1 cellular context compared by ENCODE assay signal in the genomic region with DNA sequence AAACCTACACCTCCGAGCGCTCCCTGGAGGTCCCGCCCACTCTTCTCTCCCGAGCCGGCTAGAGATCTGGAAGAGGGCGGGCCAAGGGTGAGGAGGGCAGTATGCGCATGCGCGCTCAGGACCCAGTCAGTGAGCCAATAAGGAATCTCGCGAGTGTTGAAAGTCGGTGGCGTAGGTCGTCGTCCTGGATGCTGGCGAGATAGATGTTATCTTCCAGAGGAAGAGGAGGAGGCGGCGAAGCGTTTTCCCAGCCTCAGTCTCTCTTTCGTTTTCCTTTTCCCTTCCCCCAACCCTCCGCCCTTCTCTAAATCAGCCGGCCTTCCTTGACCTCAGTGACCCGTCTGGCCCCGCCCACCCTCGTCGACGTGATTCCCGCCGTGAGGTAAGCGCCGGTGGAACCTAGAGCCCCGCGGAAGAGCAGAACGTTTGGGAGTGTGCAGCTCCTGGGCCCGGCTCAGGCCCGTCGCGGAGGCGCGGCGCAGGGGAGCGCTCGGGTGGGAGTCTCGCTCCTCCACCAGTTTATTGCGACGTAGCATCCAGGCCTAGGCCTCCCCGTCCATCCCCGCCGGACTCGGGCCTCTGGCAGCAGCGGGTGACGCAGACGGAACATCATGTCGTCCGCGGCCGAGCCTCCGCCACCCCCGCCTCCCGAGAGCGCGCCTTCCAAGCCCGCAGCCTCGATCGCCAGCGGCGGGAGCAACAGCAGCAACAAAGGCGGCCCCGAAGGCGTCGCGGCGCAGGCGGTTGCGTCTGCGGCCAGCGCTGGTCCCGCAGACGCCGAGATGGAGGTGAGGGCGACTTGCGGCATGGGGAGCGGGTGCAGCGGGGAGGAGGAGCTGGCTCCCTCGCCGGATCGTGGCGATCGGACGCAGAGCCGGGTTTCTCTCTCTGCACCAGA.
TF ChIP-seq lines count a peak whose summit lies in the region.

A gene with protein sequence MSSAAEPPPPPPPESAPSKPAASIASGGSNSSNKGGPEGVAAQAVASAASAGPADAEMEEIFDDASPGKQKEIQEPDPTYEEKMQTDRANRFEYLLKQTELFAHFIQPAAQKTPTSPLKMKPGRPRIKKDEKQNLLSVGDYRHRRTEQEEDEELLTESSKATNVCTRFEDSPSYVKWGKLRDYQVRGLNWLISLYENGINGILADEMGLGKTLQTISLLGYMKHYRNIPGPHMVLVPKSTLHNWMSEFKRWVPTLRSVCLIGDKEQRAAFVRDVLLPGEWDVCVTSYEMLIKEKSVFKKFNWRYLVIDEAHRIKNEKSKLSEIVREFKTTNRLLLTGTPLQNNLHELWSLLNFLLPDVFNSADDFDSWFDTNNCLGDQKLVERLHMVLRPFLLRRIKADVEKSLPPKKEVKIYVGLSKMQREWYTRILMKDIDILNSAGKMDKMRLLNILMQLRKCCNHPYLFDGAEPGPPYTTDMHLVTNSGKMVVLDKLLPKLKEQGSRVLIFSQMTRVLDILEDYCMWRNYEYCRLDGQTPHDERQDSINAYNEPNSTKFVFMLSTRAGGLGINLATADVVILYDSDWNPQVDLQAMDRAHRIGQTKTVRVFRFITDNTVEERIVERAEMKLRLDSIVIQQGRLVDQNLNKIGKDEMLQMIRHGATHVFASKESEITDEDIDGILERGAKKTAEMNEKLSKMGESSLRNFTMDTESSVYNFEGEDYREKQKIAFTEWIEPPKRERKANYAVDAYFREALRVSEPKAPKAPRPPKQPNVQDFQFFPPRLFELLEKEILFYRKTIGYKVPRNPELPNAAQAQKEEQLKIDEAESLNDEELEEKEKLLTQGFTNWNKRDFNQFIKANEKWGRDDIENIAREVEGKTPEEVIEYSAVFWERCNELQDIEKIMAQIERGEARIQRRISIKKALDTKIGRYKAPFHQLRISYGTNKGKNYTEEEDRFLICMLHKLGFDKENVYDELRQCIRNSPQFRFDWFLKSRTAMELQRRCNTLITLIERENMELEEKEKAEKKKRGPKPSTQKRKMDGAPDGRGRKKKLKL (plus strand): TSS at position 389 of the 898 bp plus-strand sequence. CDS start 223 bp downstream, at position 612.

TF ChIP-seq in HepG2, 621 proteins besides CTCF, POLR2A, EP300 and RAD21 (continued from another document and continues in another):
- TF ChIP-seq, protein P1, sequence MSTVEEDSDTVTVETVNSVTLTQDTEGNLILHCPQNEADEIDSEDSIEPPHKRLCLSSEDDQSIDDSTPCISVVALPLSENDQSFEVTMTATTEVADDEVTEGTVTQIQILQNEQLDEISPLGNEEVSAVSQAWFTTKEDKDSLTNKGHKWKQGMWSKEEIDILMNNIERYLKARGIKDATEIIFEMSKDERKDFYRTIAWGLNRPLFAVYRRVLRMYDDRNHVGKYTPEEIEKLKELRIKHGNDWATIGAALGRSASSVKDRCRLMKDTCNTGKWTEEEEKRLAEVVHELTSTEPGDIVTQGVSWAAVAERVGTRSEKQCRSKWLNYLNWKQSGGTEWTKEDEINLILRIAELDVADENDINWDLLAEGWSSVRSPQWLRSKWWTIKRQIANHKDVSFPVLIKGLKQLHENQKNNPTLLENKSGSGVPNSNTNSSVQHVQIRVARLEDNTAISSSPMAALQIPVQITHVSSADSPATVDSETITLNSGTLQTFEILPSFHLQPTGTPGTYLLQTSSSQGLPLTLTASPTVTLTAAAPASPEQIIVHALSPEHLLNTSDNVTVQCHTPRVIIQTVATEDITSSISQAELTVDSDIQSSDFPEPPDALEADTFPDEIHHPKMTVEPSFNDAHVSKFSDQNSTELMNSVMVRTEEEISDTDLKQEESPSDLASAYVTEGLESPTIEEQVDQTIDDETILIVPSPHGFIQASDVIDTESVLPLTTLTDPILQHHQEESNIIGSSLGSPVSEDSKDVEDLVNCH (CRISPR knock-in tag; IDR thresholded peaks at IDR 0.05), result no peak
- TF ChIP-seq ZNF562 (CRISPR knock-in tag; IDR thresholded peaks at IDR 0.05; ENCODE audit: borderline replicate concordance) (no peak), EEA1 (CRISPR knock-in tag; IDR thresholded peaks at IDR 0.05; ENCODE audit: borderline replicate concordance) (no peak), PBX3 (CRISPR knock-in tag; IDR thresholded peaks at IDR 0.05; ENCODE audit: borderline replicate concordance) (no peak), ZFP36L1 (CRISPR knock-in tag; IDR thresholded peaks at IDR 0.05) (no peak), XBP1 (CRISPR knock-in tag; IDR thresholded peaks at IDR 0.05) (no peak), MTA3 (CRISPR knock-in tag; IDR thresholded peaks at IDR 0.05) (no peak), CEBPG (CRISPR knock-in tag; IDR thresholded peaks at IDR 0.05) (peak; percentile 25; the same call in 1 of the 2 replicates), ETV6 (CRISPR knock-in tag; conservative IDR thresholded peaks at IDR 0.05) (no peak), TRIM24 (CRISPR knock-in tag; IDR thresholded peaks at IDR 0.05) (no peak), ZNF780A (CRISPR knock-in tag; IDR thresholded peaks at IDR 0.05) (no peak), SPEN (CRISPR knock-in tag; IDR thresholded peaks at IDR 0.05; ENCODE audit: low read depth) (peak; percentile 78), MYNN (CRISPR knock-in tag; IDR thresholded peaks at IDR 0.05; ENCODE audit: low read depth) (no peak), NR2F1 (CRISPR knock-in tag; IDR thresholded peaks at IDR 0.05) (peak; percentile 9 to 94; a peak in 2 of 4 replicates), ZNF639 (CRISPR knock-in tag; conservative IDR thresholded peaks at IDR 0.05) (no peak), DR1 (CRISPR knock-in tag; IDR thresholded peaks at IDR 0.05) (peak; percentile 59; the same call in 1 of the 2 replicates), NFKB2 (CRISPR knock-in tag; IDR thresholded peaks at IDR 0.05; ENCODE audit: borderline replicate concordance) (peak; percentile 28; the same call in 1 of the 2 replicates), ZNF782 (CRISPR knock-in tag; IDR thresholded peaks at IDR 0.05; ENCODE audit: borderline replicate concordance) (no peak), HES4 (CRISPR knock-in tag; IDR thresholded peaks at IDR 0.05; ENCODE audit: borderline replicate concordance) (peak; percentile 94), ZNF44 (CRISPR knock-in tag; IDR thresholded peaks at IDR 0.05) (0 out of 2 replicates have a peak, but pooled peaks have one; percentile 23), NFATC3 (CRISPR knock-in tag; IDR thresholded peaks at IDR 0.05) (no peak), TBX3 (IDR thresholded peaks at IDR 0.05; ENCODE audit: borderline replicate concordance) (no peak), ARID4A (CRISPR knock-in tag; IDR thresholded peaks at IDR 0.05; ENCODE audit: borderline replicate concordance) (peak; percentile 90), FOXA3 (CRISPR knock-in tag; IDR thresholded peaks at IDR 0.05) (no peak; the same call in 1 of the 2 replicates), SMARCE1 (IDR thresholded peaks at IDR 0.05; ENCODE audit: borderline replicate concordance) (no peak), ZNF703 (CRISPR knock-in tag; IDR thresholded peaks at IDR 0.05; ENCODE audit: borderline replicate concordance) (no peak), ZFP1 (CRISPR knock-in tag; IDR thresholded peaks at IDR 0.05) (no peak), ZNF83 (CRISPR knock-in tag; IDR thresholded peaks at IDR 0.05; ENCODE audit: borderline replicate concordance) (no peak), ZNF761 (CRISPR knock-in tag; conservative IDR thresholded peaks at IDR 0.05) (no peak), RARG (CRISPR knock-in tag; IDR thresholded peaks at IDR 0.05; ENCODE audit: low read depth) (no peak), PCBP1 (IDR thresholded peaks at IDR 0.05; ENCODE audit: borderline replicate concordance, low read depth, low read length) (no peak), PTBP1 (IDR thresholded peaks at IDR 0.05; ENCODE audit: low read depth, low read length, poor library complexity, severe bottlenecking) (no peak)
- TF ChIP-seq, protein P2, sequence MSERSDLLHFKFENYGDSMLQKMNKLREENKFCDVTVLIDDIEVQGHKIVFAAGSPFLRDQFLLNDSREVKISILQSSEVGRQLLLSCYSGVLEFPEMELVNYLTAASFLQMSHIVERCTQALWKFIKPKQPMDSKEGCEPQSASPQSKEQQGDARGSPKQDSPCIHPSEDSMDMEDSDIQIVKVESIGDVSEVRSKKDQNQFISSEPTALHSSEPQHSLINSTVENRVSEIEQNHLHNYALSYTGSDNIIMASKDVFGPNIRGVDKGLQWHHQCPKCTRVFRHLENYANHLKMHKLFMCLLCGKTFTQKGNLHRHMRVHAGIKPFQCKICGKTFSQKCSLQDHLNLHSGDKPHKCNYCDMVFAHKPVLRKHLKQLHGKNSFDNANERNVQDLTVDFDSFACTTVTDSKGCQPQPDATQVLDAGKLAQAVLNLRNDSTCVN (CRISPR knock-in tag; IDR thresholded peaks at IDR 0.05; ENCODE audit: borderline replicate concordance), result peak; percentile 60; the same call in 1 of the 2 replicates
- TF ChIP-seq, protein P3, sequence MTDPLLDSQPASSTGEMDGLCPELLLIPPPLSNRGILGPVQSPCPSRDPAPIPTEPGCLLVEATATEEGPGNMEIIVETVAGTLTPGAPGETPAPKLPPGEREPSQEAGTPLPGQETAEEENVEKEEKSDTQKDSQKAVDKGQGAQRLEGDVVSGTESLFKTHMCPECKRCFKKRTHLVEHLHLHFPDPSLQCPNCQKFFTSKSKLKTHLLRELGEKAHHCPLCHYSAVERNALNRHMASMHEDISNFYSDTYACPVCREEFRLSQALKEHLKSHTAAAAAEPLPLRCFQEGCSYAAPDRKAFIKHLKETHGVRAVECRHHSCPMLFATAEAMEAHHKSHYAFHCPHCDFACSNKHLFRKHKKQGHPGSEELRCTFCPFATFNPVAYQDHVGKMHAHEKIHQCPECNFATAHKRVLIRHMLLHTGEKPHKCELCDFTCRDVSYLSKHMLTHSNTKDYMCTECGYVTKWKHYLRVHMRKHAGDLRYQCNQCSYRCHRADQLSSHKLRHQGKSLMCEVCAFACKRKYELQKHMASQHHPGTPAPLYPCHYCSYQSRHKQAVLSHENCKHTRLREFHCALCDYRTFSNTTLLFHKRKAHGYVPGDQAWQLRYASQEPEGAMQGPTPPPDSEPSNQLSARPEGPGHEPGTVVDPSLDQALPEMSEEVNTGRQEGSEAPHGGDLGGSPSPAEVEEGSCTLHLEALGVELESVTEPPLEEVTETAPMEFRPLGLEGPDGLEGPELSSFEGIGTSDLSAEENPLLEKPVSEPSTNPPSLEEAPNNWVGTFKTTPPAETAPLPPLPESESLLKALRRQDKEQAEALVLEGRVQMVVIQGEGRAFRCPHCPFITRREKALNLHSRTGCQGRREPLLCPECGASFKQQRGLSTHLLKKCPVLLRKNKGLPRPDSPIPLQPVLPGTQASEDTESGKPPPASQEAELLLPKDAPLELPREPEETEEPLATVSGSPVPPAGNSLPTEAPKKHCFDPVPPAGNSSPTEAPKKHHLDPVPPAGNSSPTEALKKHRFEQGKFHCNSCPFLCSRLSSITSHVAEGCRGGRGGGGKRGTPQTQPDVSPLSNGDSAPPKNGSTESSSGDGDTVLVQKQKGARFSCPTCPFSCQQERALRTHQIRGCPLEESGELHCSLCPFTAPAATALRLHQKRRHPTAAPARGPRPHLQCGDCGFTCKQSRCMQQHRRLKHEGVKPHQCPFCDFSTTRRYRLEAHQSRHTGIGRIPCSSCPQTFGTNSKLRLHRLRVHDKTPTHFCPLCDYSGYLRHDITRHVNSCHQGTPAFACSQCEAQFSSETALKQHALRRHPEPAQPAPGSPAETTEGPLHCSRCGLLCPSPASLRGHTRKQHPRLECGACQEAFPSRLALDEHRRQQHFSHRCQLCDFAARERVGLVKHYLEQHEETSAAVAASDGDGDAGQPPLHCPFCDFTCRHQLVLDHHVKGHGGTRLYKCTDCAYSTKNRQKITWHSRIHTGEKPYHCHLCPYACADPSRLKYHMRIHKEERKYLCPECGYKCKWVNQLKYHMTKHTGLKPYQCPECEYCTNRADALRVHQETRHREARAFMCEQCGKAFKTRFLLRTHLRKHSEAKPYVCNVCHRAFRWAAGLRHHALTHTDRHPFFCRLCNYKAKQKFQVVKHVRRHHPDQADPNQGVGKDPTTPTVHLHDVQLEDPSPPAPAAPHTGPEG (CRISPR knock-in tag; IDR thresholded peaks at IDR 0.05), result no peak
- TF ChIP-seq, protein P4, sequence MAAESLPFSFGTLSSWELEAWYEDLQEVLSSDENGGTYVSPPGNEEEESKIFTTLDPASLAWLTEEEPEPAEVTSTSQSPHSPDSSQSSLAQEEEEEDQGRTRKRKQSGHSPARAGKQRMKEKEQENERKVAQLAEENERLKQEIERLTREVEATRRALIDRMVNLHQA (CRISPR knock-in tag; IDR thresholded peaks at IDR 0.05), result no peak
